Comparison of ENCODE assay signal across 22 cellular contexts in genomic region chr9:18390393-18390792, GRCh38.
DNase-seq lines count a peak whose midpoint lies in the region; ATAC-seq and TF ChIP-seq lines count a peak whose summit lies in the region.
"Had no signal": no experiment of that assay in that cellular context is flagged by ENCODE, and none has a peak within 500 bp of the region (broad histone marks: within the 10 kb centered on the region; RNA-seq: fewer than 3 reads in every experiment).

No MANE protein-coding gene starts in this region.

- peaks cover 5 to 6% of the 10 kb centered on the region in 2 donors for H3K4me1 ChIP-seq in aorta (ENCODE audit: control insufficient read depth in 1 of 2, insufficient read depth in 2 of 2, low read length in 2 of 2)

- no peaks in the 10 kb centered on the region for H3K36me3 Mint-ChIP-seq in T-cell
- H3K36me3 Mint-ChIP-seq: IgD-negative memory B cell had no signal

- no peaks in the 10 kb centered on the region for H3K27me3 Mint-ChIP-seq in T-cell
- H3K27me3 Mint-ChIP-seq: dendritic cell treated with granulocyte-macrophage colony-stimulating factor and Interleukin-4, amounts not matched to agents 40 ng/mL and 50 ng/mL, for 4 days; IgD-negative memory B cell had no signal

- H3K27me3 ChIP-seq in aorta (ENCODE audit: control insufficient read depth in 1 of 2, insufficient read depth in 2 of 2, low read length in 1 of 2), result no peaks in the 10 kb centered on the region
- H3K27me3 ChIP-seq: esophagus muscularis mucosa had no signal

- ATAC-seq in T-cell (replicated peaks in 1 of 4), result no peak
- ATAC-seq in aorta (ENCODE audit: low FRiP score), result no peak

- no peak overlapping the region for H3K27ac ChIP-seq in aorta (ENCODE audit: low read depth in 1 of 2, low read length in 2 of 2)
- H3K27ac ChIP-seq: 22Rv1, esophagus muscularis mucosa, thoracic aorta had no signal

- WGBS in aorta, 2 donors, result 77 to 92% methylated on average over 4 of the region's 4 CpGs

- POLR2A ChIA-PET in T-cell (lab: Charles Lee), result no interaction called here

- no peak for TF ChIP-seq CTCF in HFF-Myc (IDR thresholded peaks at IDR 0.05; ENCODE audit: low read depth, low read length, missing control alignments)
- TF ChIP-seq CTCF in astrocyte of the spinal cord (IDR thresholded peaks at IDR 0.05; ENCODE audit: low read depth, low read length), result no peak

- CTCF ChIA-PET in T-cell (lab: Charles Lee), result no interaction called here

- DNase-seq in DMS79 (lab: John Stamatoyannopoulos, UW) (peak; percentile 2), DMS79 treated with DMSO at 0.1 percent for 48 hours (lab: John Stamatoyannopoulos, UW) (no peak), HFF-Myc (ENCODE audit: extremely low read depth, low read depth) (peak; percentile 58), astrocyte of the spinal cord (ENCODE audit: low read depth, low spot score) (peak; percentile 33), myocyte (ENCODE audit: low read depth) (peak; percentile 37), T-cell (no peak), HT-29 (ENCODE audit: low spot score) (no peak), aorta (no peak)
- DNase-seq: activated CD4-positive, alpha-beta T cell treated with anti-CD3 and anti-CD28 coated beads for 48 hours; activated T-cell treated with anti-CD3 and anti-CD28 coated beads, Interleukin-2, amount 50 U/mL, for 24 hours; NCI-H1436; retina; SHP77 treated with DMSO at 0.1 percent for 48 hours; stimulated activated CD4-positive, alpha-beta T cell treated with anti-CD3 and anti-CD28 coated beads, Interleukin-1b, Interleukin-23, amount 100 ng/mL, for 48 hours; T-helper 9 cell had no signal

- no peaks in the 10 kb centered on the region for H3K9me3 Mint-ChIP-seq in T-cell
- H3K9me3 Mint-ChIP-seq: activated T-cell treated with anti-CD3 and anti-CD28 coated beads, Interleukin-2, amount 50 U/mL, for 24 hours; dendritic cell treated with granulocyte-macrophage colony-stimulating factor and Interleukin-4, amounts not matched to agents 40 ng/mL and 50 ng/mL, for 4 days; IgD-negative memory B cell; neural crest cell had no signal

- H3K27ac Mint-ChIP-seq in T-cell, result no peak overlapping the region
- H3K27ac Mint-ChIP-seq: activated T-cell treated with anti-CD3 and anti-CD28 coated beads, Interleukin-2, amount 50 U/mL, for 24 hours; dendritic cell treated with granulocyte-macrophage colony-stimulating factor and Interleukin-4, amounts not matched to agents 40 ng/mL and 50 ng/mL, for 4 days; IgD-negative memory B cell had no signal

- H3K4me3 ChIP-seq in HFF-Myc (replicated peaks; ENCODE audit: low read depth, low read length) (no peak overlapping the region), astrocyte of the spinal cord (ENCODE audit: low read depth, low read length) (no peak overlapping the region), aorta (ENCODE audit: low read length in 2 of 2) (no peak overlapping the region)
- H3K4me3 ChIP-seq: esophagus muscularis mucosa, lung, thoracic aorta had no signal

- H3K36me3 ChIP-seq in aorta (ENCODE audit: control insufficient read depth in 1 of 2, insufficient read depth in 2 of 2, low read length in 1 of 2), result no peaks in the 10 kb centered on the region
- H3K36me3 ChIP-seq: esophagus muscularis mucosa, thoracic aorta had no signal

- no peaks in the 10 kb centered on the region for H3K4me1 Mint-ChIP-seq in T-cell
- H3K4me1 Mint-ChIP-seq: IgD-negative memory B cell, neural crest cell had no signal

- no peak overlapping the region for H3K4me3 Mint-ChIP-seq in T-cell
- H3K4me3 Mint-ChIP-seq: activated T-cell treated with anti-CD3 and anti-CD28 coated beads, Interleukin-2, amount 50 U/mL, for 24 hours; dendritic cell treated with granulocyte-macrophage colony-stimulating factor and Interleukin-4, amounts not matched to agents 40 ng/mL and 50 ng/mL, for 4 days; IgD-negative memory B cell; neural crest cell had no signal

- no peaks in the 10 kb centered on the region for H3K9me3 ChIP-seq in aorta (ENCODE audit: control insufficient read depth, low read length)
- H3K9me3 ChIP-seq: esophagus muscularis mucosa, thoracic aorta had no signal

- intact Hi-C loops in aorta (cut with DNase I), result no loop called here

- in situ Hi-C loops in astrocyte of the spinal cord (cut with HindIII; ENCODE audit: low sequenced_read_pairs), result no loop called here

Comparison
In these comparisons a context has a peak if more than half of its experiments do, and no peak if none do; other contexts are left out.
1. DNase-seq: peak in DMS79 (single experiment), HFF-Myc (single experiment), astrocyte of the spinal cord (single experiment) and myocyte (single experiment); none in DMS79 treated with DMSO at 0.1 percent for 48 hours (single experiment), T-cell (0 of 34), HT-29 (single experiment) and aorta (0 of 2).